Comparison of ENCODE assay signal across 9 cellular contexts in genomic region chr15:67834593-67835348, GRCh38. TPM values are rescaled to one million over a fixed set of nuclear protein-coding genes. Genes with fewer than 3 reads are reported as not detected.
A peak's percentile ranks its signal among the peaks of the same experiment; 100 is the strongest.
DNase-seq lines count a peak whose midpoint lies in the region; FAIRE-seq and TF ChIP-seq lines count a peak whose summit lies in the region.
"Had no signal": no experiment of that assay in that cellular context is flagged by ENCODE, and none has a peak within 500 bp of the region (broad histone marks: within the 10 kb centered on the region; RNA-seq: fewer than 3 reads in every experiment).

No MANE protein-coding gene starts in this region.

- H3K4me3 ChIP-seq in BLaER1 (peak overlapping the region; percentile 67), Karpas-422 (ENCODE audit: low read length) (peak overlapping the region; percentile 56; the same call in 1 of the 2 replicates), ectodermal cell (ENCODE audit: insufficient read depth, low read depth, low read length) (peak overlapping the region; percentile 31), neural cell (ENCODE audit: low read length) (peak overlapping the region; percentile 44)

- TF ChIP-seq EP300 in neural cell (conservative IDR thresholded peaks at IDR 0.05; ENCODE audit: poor library complexity, severe bottlenecking) = no peak

- H4K20me1 ChIP-seq in BLaER1 (peaks cover 30% of the 10 kb centered on the region), Karpas-422 (ENCODE audit: insufficient read depth, low read depth, low read length) (no peaks in the 10 kb centered on the region), neural cell (ENCODE audit: insufficient read depth) (no peaks in the 10 kb centered on the region)

- H3K9me3 ChIP-seq in BLaER1 (peaks cover 12% of the 10 kb centered on the region), Karpas-422 (ENCODE audit: low read length) (no peaks in the 10 kb centered on the region), ectodermal cell (ENCODE audit: control insufficient read depth, low read length) (no peaks in the 10 kb centered on the region), neural cell (ENCODE audit: low read length) (no peaks in the 10 kb centered on the region)

- H3K4me1 ChIP-seq in BLaER1 = peaks cover 56% of the 10 kb centered on the region
- H3K4me1 ChIP-seq in Karpas-422 (ENCODE audit: low read length) = peaks cover 53% of the 10 kb centered on the region
- H3K4me1 ChIP-seq in ectodermal cell (ENCODE audit: control insufficient read depth, insufficient read depth, low read length) = peaks cover 32% of the 10 kb centered on the region

- H3K9ac ChIP-seq in BLaER1 (0 out of 2 replicates have a peak overlapping the region, but pooled peaks have one; percentile 6), Karpas-422 (ENCODE audit: low read length) (peak overlapping the region; percentile 35; the same call in 1 of the 2 replicates), neural cell (ENCODE audit: low read length) (no peak overlapping the region)

- H3K27me3 ChIP-seq in BLaER1 (peaks cover 94% of the 10 kb centered on the region), Karpas-422 (ENCODE audit: low read length) (no peaks in the 10 kb centered on the region), ectodermal cell (ENCODE audit: control insufficient read depth, insufficient read depth, low read length, poor library complexity, severe bottlenecking) (peaks cover 94% of the 10 kb centered on the region), neural cell (ENCODE audit: insufficient read depth, low read depth, low read length) (peaks cover 90% of the 10 kb centered on the region)

- H3K9me2 ChIP-seq in Karpas-422 (replicated peaks; ENCODE audit: insufficient read depth, low read length) (no peaks in the 10 kb centered on the region), neural cell (ENCODE audit: insufficient read depth, low read length) (no peaks in the 10 kb centered on the region)

- TF ChIP-seq CTCF in neural cell (IDR thresholded peaks at IDR 0.05; ENCODE audit: poor library complexity, severe bottlenecking) = no peak

- H3K4me2 ChIP-seq in BLaER1 (peak overlapping the region; percentile 96), Karpas-422 (ENCODE audit: low read depth, low read length, poor library complexity, severe bottlenecking) (peak overlapping the region; percentile 72), neural cell (ENCODE audit: low read length) (no peak overlapping the region)

- 1% methylated on average over 60 of the region's 60 CpGs for WGBS in ectodermal cell, 2 experiments

- H3K79me2 ChIP-seq in Karpas-422 (ENCODE audit: low read length) (no peaks in the 10 kb centered on the region), neural cell (replicated peaks; ENCODE audit: insufficient read depth, low read length) (no peaks in the 10 kb centered on the region)

- DNase-seq in Karpas-422 (no peak), NCI-H1092 (lab: John Stamatoyannopoulos, UW) (no peak), activated gamma-delta T cell treated with Interleukin-2 at 50 U/mL for 16 hours (no peak), urothelium cell line (ENCODE audit: low spot score) (no peak)
- DNase-seq in effector CD4-positive, alpha-beta T cell = no peak
- DNase-seq: NCI-H146 had no signal

- no peak for FAIRE-seq in urothelium cell line (lab: Jason Lieb, UNC)

- TF ChIP-seq RAD21 in neural cell (conservative IDR thresholded peaks at IDR 0.05) = no peak

- H3K27ac ChIP-seq in BLaER1 (no peak overlapping the region), Karpas-422 (ENCODE audit: low read length) (no peak overlapping the region), ectodermal cell (ENCODE audit: insufficient read depth, low read depth, low read length, poor library complexity, severe bottlenecking) (no peak overlapping the region), neural cell (ENCODE audit: low read length) (no peak overlapping the region)

- H3K36me3 ChIP-seq in BLaER1 = no peaks in the 10 kb centered on the region
- H3K36me3 ChIP-seq in Karpas-422 (ENCODE audit: insufficient read depth, low read length) = no peaks in the 10 kb centered on the region
- no peaks in the 10 kb centered on the region for H3K36me3 ChIP-seq in ectodermal cell (ENCODE audit: control insufficient read depth, insufficient read depth, low read length)
- no peaks in the 10 kb centered on the region for H3K36me3 ChIP-seq in neural cell (ENCODE audit: insufficient read depth, low read length)

- H2AFZ ChIP-seq in Karpas-422 (ENCODE audit: low read length) (no peak overlapping the region), neural cell (ENCODE audit: low read depth, low read length) (no peak overlapping the region)

- no peaks in the 10 kb centered on the region for H3F3A ChIP-seq in neural cell (ENCODE audit: insufficient read depth, low read length, poor library complexity, severe bottlenecking)

TF ChIP-seq in neural cell, 6 proteins besides CTCF, POLR2A, EP300 and RAD21:
- no peak for TF ChIP-seq REST (IDR thresholded peaks at IDR 0.05; ENCODE audit: borderline replicate concordance)
- TF ChIP-seq EZH2 (IDR thresholded peaks at IDR 0.05; ENCODE audit: borderline replicate concordance, insufficient read depth, low read length, poor library complexity, severe bottlenecking) = peak; percentile 87

RNA-seq across cellular contexts. Expression of gene RNU6-1, which starts 5.1 kb away (rescaled TPM):
- not detected in 2 replicates for total RNA-seq in Karpas-422 (2014; rRNA removed; shearing (Covaris generic); ENCODE audit: low replicate concordance)
- polyA plus RNA-seq in ectodermal cell (2013, experiment 1 of 4) = 5,588 TPM
- 5,705 TPM for polyA plus RNA-seq in ectodermal cell (2013, experiment 2 of 4)
- polyA plus RNA-seq in ectodermal cell (2013, experiment 3 of 4) = under 0.01 TPM
- polyA plus RNA-seq in ectodermal cell (2013, experiment 4 of 4) = under 0.01 TPM
- polyA plus RNA-seq in neural cell = not detected in 2 replicates
- not detected in 2 replicates for polyA minus RNA-seq in neural cell

RNA-seq across cellular contexts. Expression of gene SKOR1, which starts 9.5 kb away (rescaled TPM):
- total RNA-seq in Karpas-422 (2014; rRNA removed; shearing (Covaris generic); ENCODE audit: low replicate concordance) = 0.43 and 0.45 TPM in 2 replicates
- polyA plus RNA-seq in ectodermal cell (2013, experiment 1 of 4) = 0.24 TPM
- polyA plus RNA-seq in ectodermal cell (2013, experiment 2 of 4) = 0.39 TPM
- 0.32 TPM for polyA plus RNA-seq in ectodermal cell (2013, experiment 3 of 4)
- 0.41 TPM for polyA plus RNA-seq in ectodermal cell (2013, experiment 4 of 4)
- polyA plus RNA-seq in neural cell = 0.81 and 0.94 TPM in 2 replicates
- 1.5 and 2.1 TPM in 2 replicates for polyA minus RNA-seq in neural cell
